ENCODE assay signal across 8 cellular contexts in genomic region chr17:1455748-1456599, GRCh38. TPM values are rescaled to one million over a fixed set of nuclear protein-coding genes. Genes with fewer than 3 reads are reported as not detected.
DNase-seq lines count a peak whose midpoint lies in the region; ATAC-seq and TF ChIP-seq lines count a peak whose summit lies in the region.

CRK (minus strand) TSS chr17:1456232; CDS start chr17:1456117, 115 bp downstream.

- ATAC-seq in HG02623 (IDR thresholded peaks at IDR 0.05; ENCODE audit: unreplicated experiment) (peak; percentile 75), thoracic aorta (ENCODE audit: insufficient number of reproducible peaks, low FRiP score, low read depth) (peak; percentile 66)
- peak; percentile 96 for ATAC-seq in activated naive CD8-positive, alpha-beta T cell treated with anti-CD3 and anti-CD28 coated beads, Interleukin-2, amount 10 ng/mL, durations not matched to agents 7 days and 5 days (ENCODE audit: low read depth)

- H3K4me2 ChIP-seq in SU-DHL-6 (ENCODE audit: low read depth, low read length, poor library complexity, severe bottlenecking): peak within 1 kb of the TSS; percentile 84

- TF ChIP-seq POLR2A in GM10847 (IDR thresholded peaks at IDR 0.05; ENCODE audit: extremely low read depth, insufficient read length): peak; percentile 92

- intact Hi-C loops in head of caudate nucleus (cut with DNase I): loop anchor here (2.0 to 10.0 kb wide), 3 partner anchors 61 to 91 kb away; partner anchors contain the start of gene INPP5K

- H3K27me3 ChIP-seq in SU-DHL-6 (ENCODE audit: low read length) (no peaks in the 10 kb centered on the region), thoracic aorta (replicated peaks; ENCODE audit: insufficient read depth) (no peaks in the 10 kb centered on the region)

- peaks cover 28% of the 10 kb centered on the region for H3K27me3 Mint-ChIP-seq in activated naive CD8-positive, alpha-beta T cell treated with anti-CD3 and anti-CD28 coated beads, Interleukin-2, amount 10 ng/mL, durations not matched to agents 7 days and 5 days
- H3K27me3 Mint-ChIP-seq in osteocyte (ENCODE audit: unreplicated experiment): no peaks in the 10 kb centered on the region

- H3K36me3 ChIP-seq in SU-DHL-6 (ENCODE audit: low read length) (no peaks in the 10 kb centered on the region), thoracic aorta (no peaks in the 10 kb centered on the region)

- H3K9ac ChIP-seq in SU-DHL-6 (ENCODE audit: low read length): peak within 1 kb of the TSS; percentile 97

- H4K20me1 ChIP-seq in SU-DHL-6 (ENCODE audit: low read depth, low read length): 0 out of 2 replicates have a peak, but pooled peaks cover 3% of the 10 kb centered on the region

- peak within 1 kb of the TSS; percentile 88 for H3K4me3 Mint-ChIP-seq in activated naive CD8-positive, alpha-beta T cell treated with anti-CD3 and anti-CD28 coated beads, Interleukin-2, amount 10 ng/mL, durations not matched to agents 7 days and 5 days
- peak within 1 kb of the TSS; percentile 92 for H3K4me3 Mint-ChIP-seq in osteocyte (ENCODE audit: unreplicated experiment)

- TF ChIP-seq CTCF in SU-DHL-6 (IDR thresholded peaks at IDR 0.05; ENCODE audit: insufficient read depth, low read length, poor library complexity, severe bottlenecking): no peak
- no peak for TF ChIP-seq CTCF in osteocyte (IDR thresholded peaks at IDR 0.05)
- no peak for TF ChIP-seq CTCF in thoracic aorta (IDR thresholded peaks at IDR 0.05)

- H3K4me3 ChIP-seq in SU-DHL-6 (ENCODE audit: insufficient read depth, low read length, poor library complexity, severe bottlenecking) (peak within 1 kb of the TSS; percentile 91), thoracic aorta (peak within 1 kb of the TSS; percentile 96)

- peak within 1 kb of the TSS; percentile 88 for H2AFZ ChIP-seq in SU-DHL-6 (ENCODE audit: low read depth, low read length, severe bottlenecking)

- H3K27ac ChIP-seq in SU-DHL-6 (ENCODE audit: low read depth, low read length) (peak within 1 kb of the TSS; percentile 62), thoracic aorta (peak within 1 kb of the TSS; percentile 98 to 99)

- DNase-seq in NCI-H1105 treated with DMSO at 0.1 percent for 48 hours (lab: John Stamatoyannopoulos, UW) (peak; percentile 84), head of caudate nucleus (peak; percentile 89 to 99 (median 97)), osteocyte (ENCODE audit: extremely low spot score, unreplicated experiment) (peak; percentile 100), thoracic aorta (ENCODE audit: low spot score) (peak; percentile 73)
- DNase-seq in activated naive CD8-positive, alpha-beta T cell treated with anti-CD3 and anti-CD28 coated beads, Interleukin-2, amount 10 ng/mL, durations not matched to agents 7 days and 5 days: peak; percentile 100

- no peaks in the 10 kb centered on the region for H3F3A ChIP-seq in SU-DHL-6 (ENCODE audit: insufficient read depth)

- H3K27ac Mint-ChIP-seq in activated naive CD8-positive, alpha-beta T cell treated with anti-CD3 and anti-CD28 coated beads, Interleukin-2, amount 10 ng/mL, durations not matched to agents 7 days and 5 days: peak within 1 kb of the TSS; percentile 79
- peak within 1 kb of the TSS; percentile 91 for H3K27ac Mint-ChIP-seq in osteocyte (ENCODE audit: unreplicated experiment)

- H3K4me1 ChIP-seq in thoracic aorta (ENCODE audit: control insufficient read depth in 1 of 2, low read depth in 2 of 2): peaks cover 30 to 62% of the 10 kb centered on the region in 2 donors

- H3K36me3 Mint-ChIP-seq in activated naive CD8-positive, alpha-beta T cell treated with anti-CD3 and anti-CD28 coated beads, Interleukin-2, amount 10 ng/mL, durations not matched to agents 7 days and 5 days: peaks cover 9% of the 10 kb centered on the region
- H3K36me3 Mint-ChIP-seq in osteocyte (ENCODE audit: unreplicated experiment): no peaks in the 10 kb centered on the region

- POLR2A ChIA-PET in activated naive CD8-positive, alpha-beta T cell treated with anti-CD3 and anti-CD28 coated beads, Interleukin-2, amount 10 ng/mL, durations not matched to agents 7 days and 5 days (lab: Charles Lee): interaction anchor here (0.8 to 1.7 kb wide), 7 partner anchors 29 to 193 kb away, joined by 3 to 12 read pairs (median 5); partner anchors contain the start of genes INPP5K and YWHAE

- H3K9me3 ChIP-seq in SU-DHL-6 (ENCODE audit: insufficient read depth, low read length) (no peaks in the 10 kb centered on the region), thoracic aorta (no peaks in the 10 kb centered on the region)

- no peaks in the 10 kb centered on the region for H3K9me2 ChIP-seq in SU-DHL-6 (replicated peaks; ENCODE audit: insufficient read depth, low read length)

- no peaks in the 10 kb centered on the region for H3K9me3 Mint-ChIP-seq in activated naive CD8-positive, alpha-beta T cell treated with anti-CD3 and anti-CD28 coated beads, Interleukin-2, amount 10 ng/mL, durations not matched to agents 7 days and 5 days
- H3K9me3 Mint-ChIP-seq in osteocyte (ENCODE audit: unreplicated experiment): no peaks in the 10 kb centered on the region

- H3K79me2 ChIP-seq in SU-DHL-6 (ENCODE audit: insufficient read depth, low read length): peaks cover 49% of the 10 kb centered on the region

- H3K4me1 Mint-ChIP-seq in activated naive CD8-positive, alpha-beta T cell treated with anti-CD3 and anti-CD28 coated beads, Interleukin-2, amount 10 ng/mL, durations not matched to agents 7 days and 5 days: peaks cover 25% of the 10 kb centered on the region
- peaks cover 43% of the 10 kb centered on the region for H3K4me1 Mint-ChIP-seq in osteocyte (ENCODE audit: unreplicated experiment)

RNA-seq across cellular contexts. Expression of gene CRK, which starts in this region (rescaled TPM):
- total RNA-seq in activated naive CD8-positive, alpha-beta T cell treated with anti-CD3 and anti-CD28 coated beads, Interleukin-2, amount 10 ng/mL, durations not matched to agents 7 days and 5 days: 10 to 100 TPM; 19.5 to 21.9 TPM
- total RNA-seq in osteocyte: 55.8 and 57.1 TPM in 2 replicates
- total RNA-seq in thoracic aorta: 10 to 100 TPM; 48.3 to 76.0 TPM

Comparison
In these comparisons a context has a peak if more than half of its experiments do, and no peak if none do; other contexts are left out.
1. Peak in every context shown above with its lines: DNase-seq, ATAC-seq, H3K4me3 ChIP-seq and H3K27ac ChIP-seq.